Comparison of ENCODE assay signal across 27 cellular contexts in genomic region chr11:116167706-116168458, GRCh38.
"Had no signal": no experiment of that assay in that cellular context is flagged by ENCODE, and none has a peak within 500 bp of the region (broad histone marks: within the 10 kb centered on the region; RNA-seq: fewer than 3 reads in every experiment).

No MANE protein-coding gene starts in this region.

- H3K27ac ChIP-seq: body of pancreas, cardiac muscle cell, foreskin keratinocyte, left lung, parathyroid adenoma, tibial artery had no signal

- FAIRE-seq: endometrium, small intestine had no signal

- DNase-seq: activated CD4-positive, alpha-beta memory T cell treated with anti-CD3 and anti-CD28 coated beads, Interleukin-2, amount 10 ng/mL, durations not matched to agents 7 days and 5 days; activated CD4-positive, alpha-beta T cell treated with anti-CD3 and anti-CD28 coated beads for 48 hours; activated CD4-positive, CD25-positive, alpha-beta regulatory T cell; activated CD8-positive, alpha-beta memory T cell treated with anti-CD3 and anti-CD28 coated beads, Interleukin-2, amount 10 ng/mL, durations not matched to agents 7 days and 5 days; activated gamma-delta T cell; anterior cingulate cortex; body of pancreas; erythroblast; foreskin keratinocyte; immature natural killer cell; left lung; mammary epithelial cell; midbrain; small intestine; stimulated activated CD4-positive, alpha-beta T cell treated with anti-CD3 and anti-CD28 coated beads, Interleukin-2, amount 100 ng/mL, for 24 hours; stimulated activated naive CD8-positive, alpha-beta T cell treated with anti-CD3 and anti-CD28 coated beads, Interleukin-15, amount 100 ng/mL, for 72 hours; SW 1271; T-helper 17 cell; tibial artery had no signal

- H3K9me3 ChIP-seq: body of pancreas, left lung, tibial artery had no signal

- H3K79me2 ChIP-seq: parathyroid adenoma had no signal

- H3K36me3 ChIP-seq: cardiac muscle cell, left lung, tibial artery had no signal

- H3K27me3 Mint-ChIP-seq: activated CD4-positive, alpha-beta memory T cell treated with anti-CD3 and anti-CD28 coated beads, Interleukin-2, amount 10 ng/mL, durations not matched to agents 7 days and 5 days; activated CD8-positive, alpha-beta memory T cell treated with anti-CD3 and anti-CD28 coated beads, Interleukin-2, amount 10 ng/mL, durations not matched to agents 7 days and 5 days had no signal

- H3K9ac ChIP-seq: parathyroid adenoma had no signal

- H2AFZ ChIP-seq: parathyroid adenoma had no signal

- ATAC-seq: activated CD8-positive, alpha-beta memory T cell treated with anti-CD3 and anti-CD28 coated beads, Interleukin-2, amount 10 ng/mL, durations not matched to agents 7 days and 5 days; body of pancreas; foreskin keratinocyte; left lung; natural killer cell treated with Interleukin-12 subunit alpha and Interleukin-12 subunit beta and Interleukin-15 and Interleukin-18, amount 100 ng/mL, for 72 hours; sciatic nerve; stimulated activated effector memory CD8-positive, alpha-beta T cell treated with anti-CD3 and anti-CD28 coated beads, Interleukin-12 subunit alpha, Interleukin-12 subunit beta, amount 100 ng/mL, for 72 hours; stimulated activated naive CD8-positive, alpha-beta T cell treated with anti-CD3 and anti-CD28 coated beads, Interleukin-15, amount 100 ng/mL, for 72 hours; T-helper 17 cell had no signal

- H3K4me3 ChIP-seq: body of pancreas, cardiac muscle cell, left lung, tibial artery had no signal

- H3K27me3 ChIP-seq: body of pancreas had no signal

- H3K4me3 Mint-ChIP-seq: activated CD4-positive, alpha-beta memory T cell treated with anti-CD3 and anti-CD28 coated beads, Interleukin-2, amount 10 ng/mL, durations not matched to agents 7 days and 5 days; activated CD8-positive, alpha-beta memory T cell treated with anti-CD3 and anti-CD28 coated beads, Interleukin-2, amount 10 ng/mL, durations not matched to agents 7 days and 5 days; activated naive CD4-positive, alpha-beta T cell treated with anti-CD3 and anti-CD28 coated beads, Interleukin-2, amount 50 U/mL, for 24 hours; activated T-helper 1 cell treated with anti-CD3 and anti-CD28 coated beads, Interleukin-12 subunit alpha, Interleukin-12 subunit beta, Interleukin-2, Interleukin-4 antibody, amounts not matched to agents 30 ng/mL and 10 ng/mL and 1 ng/mL, durations not matched to agents 14 hours and 24 hours and 36 hours; immature natural killer cell; natural killer cell treated with Interleukin-12 subunit alpha and Interleukin-12 subunit beta and Interleukin-15 and Interleukin-18, amount 100 ng/mL, for 72 hours; stimulated activated effector memory CD8-positive, alpha-beta T cell treated with anti-CD3 and anti-CD28 coated beads, Interleukin-12 subunit alpha, Interleukin-12 subunit beta, amount 100 ng/mL, for 72 hours; stimulated activated naive CD8-positive, alpha-beta T cell treated with anti-CD3 and anti-CD28 coated beads, Interleukin-15, amount 100 ng/mL, for 72 hours; T-helper 17 cell had no signal

- H3K4me1 Mint-ChIP-seq: activated CD4-positive, alpha-beta memory T cell treated with anti-CD3 and anti-CD28 coated beads, Interleukin-2, amount 10 ng/mL, durations not matched to agents 7 days and 5 days; activated CD8-positive, alpha-beta memory T cell treated with anti-CD3 and anti-CD28 coated beads, Interleukin-2, amount 10 ng/mL, durations not matched to agents 7 days and 5 days; activated naive CD4-positive, alpha-beta T cell treated with anti-CD3 and anti-CD28 coated beads, Interleukin-2, amount 50 U/mL, for 24 hours; immature natural killer cell; stimulated activated effector memory CD8-positive, alpha-beta T cell treated with anti-CD3 and anti-CD28 coated beads, Interleukin-12 subunit alpha, Interleukin-12 subunit beta, amount 100 ng/mL, for 72 hours; stimulated activated naive CD8-positive, alpha-beta T cell treated with anti-CD3 and anti-CD28 coated beads, Interleukin-15, amount 100 ng/mL, for 72 hours; T-helper 17 cell had no signal

- H3K36me3 Mint-ChIP-seq: activated CD8-positive, alpha-beta memory T cell treated with anti-CD3 and anti-CD28 coated beads, Interleukin-2, amount 10 ng/mL, durations not matched to agents 7 days and 5 days; activated naive CD4-positive, alpha-beta T cell treated with anti-CD3 and anti-CD28 coated beads, Interleukin-2, amount 50 U/mL, for 24 hours; immature natural killer cell; natural killer cell treated with Interleukin-12 subunit alpha and Interleukin-12 subunit beta and Interleukin-15 and Interleukin-18, amount 100 ng/mL, for 72 hours; stimulated activated effector memory CD8-positive, alpha-beta T cell treated with anti-CD3 and anti-CD28 coated beads, Interleukin-12 subunit alpha, Interleukin-12 subunit beta, amount 100 ng/mL, for 72 hours had no signal

- H3K9me3 Mint-ChIP-seq: activated CD4-positive, alpha-beta memory T cell treated with anti-CD3 and anti-CD28 coated beads, Interleukin-2, amount 10 ng/mL, durations not matched to agents 7 days and 5 days; activated naive CD4-positive, alpha-beta T cell treated with anti-CD3 and anti-CD28 coated beads, Interleukin-2, amount 50 U/mL, for 24 hours; activated T-helper 1 cell treated with anti-CD3 and anti-CD28 coated beads, Interleukin-12 subunit alpha, Interleukin-12 subunit beta, Interleukin-2, Interleukin-4 antibody, amounts not matched to agents 30 ng/mL and 10 ng/mL and 1 ng/mL, durations not matched to agents 14 hours and 24 hours and 36 hours; immature natural killer cell; natural killer cell treated with Interleukin-12 subunit alpha and Interleukin-12 subunit beta and Interleukin-15 and Interleukin-18, amount 100 ng/mL, for 72 hours; stimulated activated effector memory CD8-positive, alpha-beta T cell treated with anti-CD3 and anti-CD28 coated beads, Interleukin-12 subunit alpha, Interleukin-12 subunit beta, amount 100 ng/mL, for 72 hours had no signal

- H3K27ac Mint-ChIP-seq: activated CD4-positive, alpha-beta memory T cell treated with anti-CD3 and anti-CD28 coated beads, Interleukin-2, amount 10 ng/mL, durations not matched to agents 7 days and 5 days; activated CD8-positive, alpha-beta memory T cell treated with anti-CD3 and anti-CD28 coated beads, Interleukin-2, amount 10 ng/mL, durations not matched to agents 7 days and 5 days; activated naive CD4-positive, alpha-beta T cell treated with anti-CD3 and anti-CD28 coated beads, Interleukin-2, amount 50 U/mL, for 24 hours; activated T-helper 1 cell treated with anti-CD3 and anti-CD28 coated beads, Interleukin-12 subunit alpha, Interleukin-12 subunit beta, Interleukin-2, Interleukin-4 antibody, amounts not matched to agents 30 ng/mL and 10 ng/mL and 1 ng/mL, durations not matched to agents 14 hours and 24 hours and 36 hours; immature natural killer cell; natural killer cell treated with Interleukin-12 subunit alpha and Interleukin-12 subunit beta and Interleukin-15 and Interleukin-18, amount 100 ng/mL, for 72 hours; stimulated activated effector memory CD8-positive, alpha-beta T cell treated with anti-CD3 and anti-CD28 coated beads, Interleukin-12 subunit alpha, Interleukin-12 subunit beta, amount 100 ng/mL, for 72 hours; T-helper 17 cell had no signal

- H3K4me1 ChIP-seq: body of pancreas, foreskin keratinocyte, left lung, parathyroid adenoma, tibial artery had no signal
